Comparison of ENCODE assay signal across 1 cellular context in the genomic region with DNA sequence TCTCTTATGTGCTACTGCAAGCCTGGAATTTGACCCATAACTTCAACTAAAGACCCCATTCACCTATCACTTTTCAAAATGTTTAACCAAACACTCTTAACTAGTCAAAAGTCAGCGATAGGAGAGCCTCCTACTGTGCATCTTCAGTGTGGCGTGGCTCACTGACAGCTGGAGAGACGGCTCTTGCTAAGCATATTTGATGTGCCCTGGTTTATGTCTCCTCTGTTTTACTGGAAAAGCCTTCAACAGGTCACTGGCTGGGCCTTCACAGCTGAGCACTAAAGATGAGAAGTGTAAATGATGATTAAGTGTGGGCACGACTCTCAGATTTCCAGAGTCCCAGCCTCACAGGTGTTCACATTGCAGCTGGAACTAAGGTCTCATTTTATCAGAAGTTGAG.
TF ChIP-seq lines count a peak whose summit lies in the region.

No MANE protein-coding gene starts in this region.

TF ChIP-seq in SK-N-SH, 30 proteins besides CTCF, POLR2A, EP300 and RAD21 (continued from another document):
- TF ChIP-seq RCOR1 (IDR thresholded peaks at IDR 0.05; ENCODE audit: low read length): no peak
